In genomic region chrX:24464836-24465523, GRCh38 we compare ENCODE assay signal across 8 cellular contexts. TPM values are rescaled to one million over a fixed set of nuclear protein-coding genes. Genes with fewer than 3 reads are reported as not detected.
DNase-seq lines count a peak whose midpoint lies in the region; ATAC-seq, FAIRE-seq and TF ChIP-seq lines count a peak whose summit lies in the region.

Gene PDK3 (plus strand): TSS chrX:24465286. CDS start chrX:24465456, 170 bp downstream.

- H3K27me3 Mint-ChIP-seq in T-helper 1 cell treated with Interleukin-12 subunit alpha and Interleukin-12 subunit beta and Interleukin-4 antibody, amounts not matched to agents 30 μg/mL and 1 μg/mL, for 36 hours (ENCODE audit: low read depth) = no peaks in the 10 kb centered on the region

- H3K36me3 Mint-ChIP-seq in T-helper 1 cell treated with Interleukin-12 subunit alpha and Interleukin-12 subunit beta and Interleukin-4 antibody, amounts not matched to agents 30 μg/mL and 1 μg/mL, for 36 hours (ENCODE audit: low read depth) = peaks cover 4% of the 10 kb centered on the region

- H3K36me3 ChIP-seq in right atrium auricular region = no peaks in the 10 kb centered on the region

- peaks cover 23% of the 10 kb centered on the region for H3K4me1 Mint-ChIP-seq in T-helper 1 cell treated with Interleukin-12 subunit alpha and Interleukin-12 subunit beta and Interleukin-4 antibody, amounts not matched to agents 30 μg/mL and 1 μg/mL, for 36 hours (ENCODE audit: low read depth)

- H3K9me3 Mint-ChIP-seq in T-helper 1 cell treated with Interleukin-12 subunit alpha and Interleukin-12 subunit beta and Interleukin-4 antibody, amounts not matched to agents 30 μg/mL and 1 μg/mL, for 36 hours = no peaks in the 10 kb centered on the region

- no peak for FAIRE-seq in urothelium cell line (lab: Jason Lieb, UNC)

- H3K9me3 ChIP-seq in right atrium auricular region = no peaks in the 10 kb centered on the region

- no peaks in the 10 kb centered on the region for H3K27me3 ChIP-seq in right atrium auricular region

- H3K4me1 ChIP-seq in right atrium auricular region = no peaks in the 10 kb centered on the region

- DNase-seq in NCI-H1694 (lab: John Stamatoyannopoulos, UW) = peak; percentile 77
- peak; percentile 13 to 90 (median 72) for DNase-seq in amygdala (lab: John Stamatoyannopoulos, UW)
- peak; percentile 91 for DNase-seq in right atrium auricular region (ENCODE audit: low spot score)
- peak; percentile 50 for DNase-seq in pulmonary artery endothelial cell (ENCODE audit: low read depth, low spot score)
- peak; percentile 80 for DNase-seq in urothelium cell line (ENCODE audit: low spot score)

- no peak for TF ChIP-seq CTCF in right atrium auricular region (IDR thresholded peaks at IDR 0.05)

- peak within 1 kb of the TSS; percentile 83 to 84 for H3K27ac ChIP-seq in right atrium auricular region

- H3K4me3 Mint-ChIP-seq in T-helper 1 cell treated with Interleukin-12 subunit alpha and Interleukin-12 subunit beta and Interleukin-4 antibody, amounts not matched to agents 30 μg/mL and 1 μg/mL, for 36 hours = peak within 1 kb of the TSS; percentile 84

- H3K4me3 ChIP-seq in right atrium auricular region = peak within 1 kb of the TSS; percentile 59 to 66

- ATAC-seq in GM18498 (IDR thresholded peaks at IDR 0.05; ENCODE audit: unreplicated experiment) (peak; percentile 97), HG02885 (IDR thresholded peaks at IDR 0.05; ENCODE audit: poor library complexity, unreplicated experiment) (peak; percentile 95)

- peak within 1 kb of the TSS; percentile 93 for H3K27ac Mint-ChIP-seq in T-helper 1 cell treated with Interleukin-12 subunit alpha and Interleukin-12 subunit beta and Interleukin-4 antibody, amounts not matched to agents 30 μg/mL and 1 μg/mL, for 36 hours

RNA-seq across cellular contexts. Expression of gene PDK3, which starts in this region (rescaled TPM):
- total RNA-seq in right atrium auricular region (10 to 100 TPM; 30.0 to 34.3 TPM), pulmonary artery endothelial cell (7.2 and 11.0 TPM in 2 replicates)

Comparison
In these comparisons a context has a peak if more than half of its experiments do, and no peak if none do; other contexts are left out.
1. Peak in every context shown above with its lines: DNase-seq, ATAC-seq, H3K4me3 ChIP-seq and H3K27ac ChIP-seq.